24 cellular contexts compared by ENCODE assay signal in the genomic region with DNA sequence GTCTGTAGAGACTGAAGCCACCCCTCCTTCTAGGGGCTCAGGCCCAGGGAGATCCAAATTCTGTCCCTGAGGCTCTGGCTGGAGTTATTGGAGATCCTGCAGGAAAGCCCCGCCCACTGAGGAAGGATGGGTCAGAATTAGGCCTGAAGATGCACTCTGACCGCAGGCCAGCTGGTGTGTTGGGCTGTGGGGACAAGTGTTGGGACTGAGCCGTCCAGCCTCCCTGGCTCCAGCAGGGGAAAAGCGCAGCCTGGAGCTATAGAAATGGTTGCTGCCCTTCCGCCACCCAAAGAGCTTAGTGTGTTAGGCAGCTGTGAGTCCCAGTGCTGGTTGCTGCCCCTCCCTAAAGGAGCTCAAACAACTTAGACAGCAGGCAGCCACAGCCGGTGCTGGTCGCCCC.
"Had no signal": no experiment of that assay in that cellular context is flagged by ENCODE, and none has a peak within 500 bp of the region (broad histone marks: within the 10 kb centered on the region; RNA-seq: fewer than 3 reads in every experiment).

No MANE protein-coding gene starts in this region.

- H3K9me3 Mint-ChIP-seq: effector memory CD8-positive, alpha-beta T cell had no signal

- ATAC-seq: effector memory CD8-positive, alpha-beta T cell; gastroesophageal sphincter; left colon; left ventricle myocardium superior; psoas muscle; sciatic nerve had no signal

- H3K36me3 ChIP-seq: esophagus squamous epithelium, gastroesophageal sphincter, neutrophil, stomach, thoracic aorta had no signal

- H3K36me3 Mint-ChIP-seq: naive B cell had no signal

- H3K4me1 Mint-ChIP-seq: naive B cell, nephron had no signal

- H3K27ac Mint-ChIP-seq: effector memory CD8-positive, alpha-beta T cell; naive B cell; nephron had no signal

- FAIRE-seq: small intestine had no signal

- H3K9me3 ChIP-seq: esophagus squamous epithelium, gastroesophageal sphincter, neutrophil, psoas muscle, stomach, thoracic aorta had no signal

- H3K4me3 ChIP-seq: dorsolateral prefrontal cortex, esophagus squamous epithelium, gastroesophageal sphincter, lung, psoas muscle, stomach, thoracic aorta had no signal

- H3K4me3 Mint-ChIP-seq: effector memory CD8-positive, alpha-beta T cell; naive B cell; nephron had no signal

- H3K27ac ChIP-seq: dorsolateral prefrontal cortex, esophagus squamous epithelium, gastroesophageal sphincter, neutrophil, psoas muscle, stomach, thoracic aorta had no signal

- DNase-seq: cortex of kidney; dorsolateral prefrontal cortex; effector memory CD8-positive, alpha-beta T cell; esophagus squamous epithelium; foreskin fibroblast; left colon; left ventricle myocardium superior; mesenchymal stem cell; midbrain; naive B cell; psoas muscle; retina; small intestine; stimulated activated CD4-positive, alpha-beta T cell treated with anti-CD3 and anti-CD28 coated beads, Interleukin-12 subunit alpha, Interleukin-12 subunit beta, amount 100 ng/mL, for 4 hours; stimulated activated naive CD4-positive, alpha-beta T cell; stomach; substantia nigra; trophoblast cell had no signal

- H3K4me1 ChIP-seq: esophagus squamous epithelium, gastroesophageal sphincter, psoas muscle, stomach had no signal
